In the genomic region with DNA sequence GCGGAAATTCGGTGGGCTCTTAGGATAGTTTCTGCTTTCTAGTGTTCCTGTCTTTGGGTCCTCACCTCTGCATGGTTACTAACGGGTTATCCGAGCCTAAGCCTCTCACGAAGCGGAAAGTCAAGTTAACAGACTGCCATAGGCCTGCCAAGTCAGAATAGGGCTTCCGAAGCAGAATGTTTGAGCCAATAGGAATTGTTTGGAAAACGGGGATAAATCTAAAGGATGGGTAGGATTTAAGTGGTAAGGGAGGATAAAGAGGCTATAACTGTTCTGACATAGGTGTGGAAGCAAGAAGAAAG, we compare ENCODE assay signal across 8 cellular contexts. TPM values are rescaled to one million over a fixed set of nuclear protein-coding genes. Genes with fewer than 3 reads are reported as not detected.
A peak's percentile ranks its signal among the peaks of the same experiment; 100 is the strongest.
DNase-seq lines count a peak whose midpoint lies in the region; FAIRE-seq and TF ChIP-seq lines count a peak whose summit lies in the region.

No MANE protein-coding gene starts in this region.

- peak overlapping the region; percentile 100 for H3K4me2 ChIP-seq in parathyroid adenoma (ENCODE audit: low read length)

- intact Hi-C loops in Calu3 (cut with micrococcal nuclease; ENCODE audit: unreplicated experiment), result no loop called here

- CTCF ChIA-PET in Calu3 (lab: Charles Lee), result interaction anchor here (0.6 to 1.6 kb wide), 4 partner anchors 10 to 330 kb away, joined by 3 to 4 read pairs (median 3); no protein-coding TSS in a partner anchor

- H3K9ac ChIP-seq in parathyroid adenoma, result peak overlapping the region; percentile 41

- H3K9me3 ChIP-seq in Peyer's patch, result no peaks in the 10 kb centered on the region
- H3K9me3 ChIP-seq in esophagus (ENCODE audit: control insufficient read depth in 2 of 2, insufficient read depth in 1 of 2, low read depth in 1 of 2, low read length in 1 of 2), result no peaks in the 10 kb centered on the region
- H3K9me3 ChIP-seq in parathyroid adenoma (ENCODE audit: control insufficient read depth, low read length), result no peaks in the 10 kb centered on the region

- peak overlapping the region; percentile 69 to 87 (median 80) for H3K4me3 ChIP-seq in Peyer's patch
- peak overlapping the region; percentile 75 to 79 for H3K4me3 ChIP-seq in esophagus (ENCODE audit: low read depth in 1 of 2, low read length in 2 of 2)
- peak overlapping the region; percentile 96 for H3K4me3 ChIP-seq in parathyroid adenoma (ENCODE audit: low read depth, low read length)

- H3K36me3 Mint-ChIP-seq in Calu3 (ENCODE audit: insufficient read depth, unreplicated experiment), result peaks cover 20% of the 10 kb centered on the region

- peak overlapping the region; percentile 78 for H3K4me3 Mint-ChIP-seq in Calu3 (ENCODE audit: low read depth, unreplicated experiment)

- DNase-seq in Calu3, result no peak
- no peak for DNase-seq in Peyer's patch
- DNase-seq in frontal cortex (ENCODE audit: low spot score in 2 of 2), result no peak
- no peak for DNase-seq in NCI-H1417 (lab: John Stamatoyannopoulos, UW)
- DNase-seq in UCSD-AML1 (lab: John Stamatoyannopoulos, UW; ENCODE audit: unreplicated experiment), result no peak
- no peak for DNase-seq in Kasumi-1 (lab: John Stamatoyannopoulos, UW)

- peak overlapping the region; percentile 100 for H2AFZ ChIP-seq in parathyroid adenoma

- no peaks in the 10 kb centered on the region for H3K27me3 Mint-ChIP-seq in Calu3 (ENCODE audit: unreplicated experiment)

- peaks cover 0 to 10% (median 0%) of the 10 kb centered on the region in 3 donors for H3K36me3 ChIP-seq in Peyer's patch
- peaks cover 0 to 1% of the 10 kb centered on the region in 2 donors for H3K36me3 ChIP-seq in esophagus (ENCODE audit: control insufficient read depth in 2 of 2, insufficient read depth in 2 of 2, low read length in 1 of 2)
- H3K36me3 ChIP-seq in parathyroid adenoma (ENCODE audit: control insufficient read depth, insufficient read depth, low read length), result no peaks in the 10 kb centered on the region

- 1 to 2% methylated on average over 8 of the region's 8 CpGs for WGBS in esophagus, 2 donors

- H3K27me3 ChIP-seq in Peyer's patch (no peaks in the 10 kb centered on the region), esophagus (ENCODE audit: control insufficient read depth in 1 of 2, insufficient read depth in 2 of 2, low read length in 2 of 2) (no peaks in the 10 kb centered on the region), parathyroid adenoma (ENCODE audit: control insufficient read depth, insufficient read depth, low read length) (no peaks in the 10 kb centered on the region)

- peaks cover 0 to 16% (median 7%) of the 10 kb centered on the region in 4 donors for H3K4me1 ChIP-seq in Peyer's patch
- peaks cover 0 to 3% of the 10 kb centered on the region in 2 donors for H3K4me1 ChIP-seq in esophagus (ENCODE audit: control insufficient read depth in 2 of 2, insufficient read depth in 2 of 2, low read length in 1 of 2)
- no peaks in the 10 kb centered on the region for H3K4me1 ChIP-seq in parathyroid adenoma

- no TSS peak for BruUV-seq in Calu3 (replicated peaks; lab: Mats Ljungman, UMichigan)

- no peaks in the 10 kb centered on the region for H3K9me3 Mint-ChIP-seq in Calu3 (ENCODE audit: low read depth, unreplicated experiment)

- H3K27ac Mint-ChIP-seq in Calu3 (ENCODE audit: unreplicated experiment), result peak overlapping the region; percentile 73

- no peaks in the 10 kb centered on the region for H3K79me2 ChIP-seq in parathyroid adenoma

- TF ChIP-seq CTCF in Calu3 (IDR thresholded peaks at IDR 0.05; ENCODE audit: unreplicated experiment) (no peak), Peyer's patch (IDR thresholded peaks at IDR 0.05) (no peak), parathyroid adenoma (IDR thresholded peaks at IDR 0.05) (no peak)

- no peak for TF ChIP-seq POLR2A in Peyer's patch (IDR thresholded peaks at IDR 0.05)

- FAIRE-seq in frontal cortex (lab: Jason Lieb, UNC), result no peak

- H3K27ac ChIP-seq in Peyer's patch, result peak overlapping the region; percentile 89 to 97 (median 93)
- H3K27ac ChIP-seq in esophagus (ENCODE audit: low read depth in 2 of 2, low read length in 1 of 2), result peak overlapping the region; percentile 90 to 95
- peak overlapping the region; percentile 98 for H3K27ac ChIP-seq in parathyroid adenoma

- peaks cover 23% of the 10 kb centered on the region for H3K4me1 Mint-ChIP-seq in Calu3 (ENCODE audit: low read depth, unreplicated experiment)

RNA-seq across cellular contexts. Expression of a gene that starts 0.8 kb away (rescaled TPM):
- total RNA-seq in Calu3 (2022), result 26.5 and 33.2 TPM in 2 replicates
- 10 to 100 TPM in 3 of 4 donors, 1 to 10 TPM in 1; 7.4 to 31.5 (median 20.3) TPM for total RNA-seq in Peyer's patch
- 10 to 100 TPM; 24.9 to 39.3 TPM for polyA plus RNA-seq in esophagus
- total RNA-seq in frontal cortex, result 6.1 TPM

RNA-seq across cellular contexts. Expression of a gene that starts 53.3 kb away (rescaled TPM):
- total RNA-seq in Calu3 (2022) (not detected in 2 replicates), Peyer's patch (10 to 100 TPM in 2 of 4 donors, 1 to 10 TPM in 2; 4.0 to 12.4 (median 8.9) TPM), frontal cortex (0.82 TPM)
- 1 to 10 TPM; 5.5 to 5.8 TPM for polyA plus RNA-seq in esophagus
